In genomic region chr10:64313967-64314366, GRCh38 we compare ENCODE assay signal across 25 cellular contexts.
DNase-seq lines count a peak whose midpoint lies in the region; ATAC-seq, FAIRE-seq and TF ChIP-seq lines count a peak whose summit lies in the region.
"Had no signal": no experiment of that assay in that cellular context is flagged by ENCODE, and none has a peak within 500 bp of the region (broad histone marks: within the 10 kb centered on the region; RNA-seq: fewer than 3 reads in every experiment).

No MANE protein-coding gene starts in this region.

- no peaks in the 10 kb centered on the region for H3K27me3 Mint-ChIP-seq in GM23338 (ENCODE audit: insufficient read depth, low read depth, poor library complexity)
- H3K27me3 Mint-ChIP-seq: CD4-positive, CD25-positive, alpha-beta regulatory T cell; CD8-positive, alpha-beta memory T cell had no signal

- H3F3A ChIP-seq in GM23338 (replicated peaks; ENCODE audit: low read depth): no peaks in the 10 kb centered on the region

- no peak for ATAC-seq in GM23338

- H3K14ac ChIP-seq in H1 (ENCODE audit: insufficient read length): no peak overlapping the region
- H3K14ac ChIP-seq in trophoblast cell (ENCODE audit: low read length): no peak overlapping the region

- H4K8ac ChIP-seq in H1 (ENCODE audit: extremely low read depth, insufficient read depth, low read length) (no peak overlapping the region), trophoblast cell (ENCODE audit: low read depth, low read length) (no peak overlapping the region)

- no peak overlapping the region for H2BK120ac ChIP-seq in H1 (replicated peaks; ENCODE audit: low read depth, low read length)
- H2BK120ac ChIP-seq in trophoblast cell (ENCODE audit: insufficient read depth, low read length, poor library complexity): peak overlapping the region; percentile 30

- H2AK5ac ChIP-seq in H1 (ENCODE audit: low read depth, low read length) (no peak overlapping the region), trophoblast cell (ENCODE audit: low read length) (peak overlapping the region; percentile 57)

- no peaks in the 10 kb centered on the region for H3K4me1 Mint-ChIP-seq in GM23338
- H3K4me1 Mint-ChIP-seq: CD14-positive monocyte; CD4-positive, alpha-beta memory T cell; CD4-positive, CD25-positive, alpha-beta regulatory T cell; CD8-positive, alpha-beta memory T cell had no signal

- H2AFZ ChIP-seq in GM23338 (0 out of 2 replicates have a peak overlapping the region, but pooled peaks have one; percentile 15), H1 (ENCODE audit: low read length) (no peak overlapping the region), trophoblast cell (ENCODE audit: insufficient read depth, low read length, poor library complexity) (no peak overlapping the region)

- no peak overlapping the region for H4K91ac ChIP-seq in H1 (replicated peaks; ENCODE audit: insufficient read length, low read length)
- H4K91ac ChIP-seq in trophoblast cell (ENCODE audit: low read depth, low read length): no peak overlapping the region

- H4K12ac ChIP-seq in trophoblast cell (ENCODE audit: low read depth, low read length): no peak overlapping the region

- no peak overlapping the region for H2BK12ac ChIP-seq in H1 (ENCODE audit: low read depth, low read length)
- peak overlapping the region; percentile 80 for H2BK12ac ChIP-seq in trophoblast cell (ENCODE audit: low read length)

- TF ChIP-seq POLR2A in H1 (IDR thresholded peaks at IDR 0.05; ENCODE audit: control extremely low read depth in 1 of 2, low read depth in 2 of 2, low read length in 2 of 2): no peak

- no peak overlapping the region for H2BK20ac ChIP-seq in H1 (ENCODE audit: low read length)

- WGBS in H1 (ENCODE audit: extremely low coverage in 1 of 2, insufficient coverage in 1 of 2, insufficient read length in 1 of 2, insufficient replicate concordance in 2 of 2, low coverage in 1 of 2, low lambda C conversion rate in 2 of 2, missing lambda C conversion rate in 1 of 2), 2 experiments: 73% methylated on average over 2 of the region's 2 CpGs; no CpG with 5 or more reads in 1 of the 2 experiments
- WGBS in trophoblast cell (ENCODE audit: extremely low coverage, insufficient coverage, insufficient read length): no CpG with 5 or more reads among the region's 2 CpGs

- no peak overlapping the region for H2BK5ac ChIP-seq in H1 (ENCODE audit: low read depth, low read length)
- H2BK5ac ChIP-seq in trophoblast cell (ENCODE audit: low read depth, low read length, poor library complexity): no peak overlapping the region

- H3K36me3 Mint-ChIP-seq in GM23338 (ENCODE audit: low read depth): no peaks in the 10 kb centered on the region
- H3K36me3 Mint-ChIP-seq: CD14-positive monocyte; CD4-positive, alpha-beta memory T cell; CD4-positive, CD25-positive, alpha-beta regulatory T cell; CD8-positive, alpha-beta memory T cell had no signal

- CTCF ChIA-PET in H1 (lab: Charles Lee; ENCODE audit: partially characterized antibody): no interaction called here

- H3K27me3 ChIP-seq in GM23338 (ENCODE audit: insufficient read depth) (no peaks in the 10 kb centered on the region), H1 (replicated peaks in 1 of 4; ENCODE audit: control insufficient read depth in 3 of 4, extremely low read depth in 1 of 4, insufficient read depth in 3 of 4, low read length in 3 of 4) (no peaks in the 10 kb centered on the region), trophoblast cell (ENCODE audit: insufficient read depth, low read length) (no peaks in the 10 kb centered on the region)
- H3K27me3 ChIP-seq: BE2C, BLaER1 had no signal

- H3K9ac ChIP-seq in H1 (replicated peaks in 1 of 4; ENCODE audit: extremely low read depth in 1 of 4, low read depth in 3 of 4, low read length in 3 of 4) (no peak overlapping the region), trophoblast cell (ENCODE audit: low read length) (no peak overlapping the region)
- H3K9ac ChIP-seq: BLaER1 had no signal

- H3K27ac Mint-ChIP-seq in GM23338: no peak overlapping the region
- H3K27ac Mint-ChIP-seq: CD14-positive monocyte; CD4-positive, alpha-beta memory T cell; CD4-positive, CD25-positive, alpha-beta regulatory T cell; CD8-positive, alpha-beta memory T cell had no signal

- H3K9me3 Mint-ChIP-seq in GM23338: no peaks in the 10 kb centered on the region

- no peak overlapping the region for H2BK15ac ChIP-seq in H1 (ENCODE audit: low read length)

- H3K23ac ChIP-seq in H1 (ENCODE audit: insufficient read length) (peak overlapping the region; percentile 9), trophoblast cell (ENCODE audit: low read length) (no peak overlapping the region)

- H3K79me2 ChIP-seq in GM23338 (replicated peaks; ENCODE audit: insufficient read depth) (no peaks in the 10 kb centered on the region), H1 (ENCODE audit: control insufficient read depth in 1 of 2, insufficient read depth in 2 of 2, low read length in 2 of 2) (no peaks in the 10 kb centered on the region), trophoblast cell (ENCODE audit: control insufficient read depth, insufficient read depth, low read length, poor library complexity) (no peaks in the 10 kb centered on the region)

- no peaks in the 10 kb centered on the region for H3K9me2 ChIP-seq in GM23338 (ENCODE audit: insufficient read depth)

- H3K4me3 Mint-ChIP-seq in GM23338: no peak overlapping the region
- H3K4me3 Mint-ChIP-seq: CD14-positive monocyte; CD4-positive, alpha-beta memory T cell; CD4-positive, CD25-positive, alpha-beta regulatory T cell; CD8-positive, alpha-beta memory T cell had no signal

- no peak overlapping the region for H4K5ac ChIP-seq in H1 (ENCODE audit: insufficient read length, low read depth, low read length)

- no peak overlapping the region for H3K4me3 ChIP-seq in GM23338
- H3K4me3 ChIP-seq in H1 (ENCODE audit: extremely low read depth in 1 of 4, insufficient read depth in 2 of 4, low read depth in 3 of 4, low read length in 4 of 4): no peak overlapping the region
- H3K4me3 ChIP-seq in trophoblast cell (ENCODE audit: low read depth, low read length): no peak overlapping the region
- H3K4me3 ChIP-seq: BLaER1 had no signal

- H3K27ac ChIP-seq in GM23338 (ENCODE audit: low read depth) (no peak overlapping the region), H1 (ENCODE audit: low read depth, low read length) (no peak overlapping the region), trophoblast cell (ENCODE audit: low read depth, low read length) (no peak overlapping the region)
- H3K27ac ChIP-seq: BLaER1 had no signal

- H3K79me1 ChIP-seq in H1 (ENCODE audit: low read depth, low read length) (no peaks in the 10 kb centered on the region), trophoblast cell (ENCODE audit: low read length) (peaks cover 13% of the 10 kb centered on the region)

- H3K4ac ChIP-seq in H1 (replicated peaks; ENCODE audit: insufficient read length, low read depth, low read length) (no peak overlapping the region), trophoblast cell (ENCODE audit: low read depth, low read length) (no peak overlapping the region)

- H3K4me1 ChIP-seq in GM23338 (ENCODE audit: insufficient read depth) (no peaks in the 10 kb centered on the region), H1 (replicated peaks in 1 of 4; ENCODE audit: control insufficient read depth in 3 of 4, insufficient read depth in 4 of 4, low read length in 3 of 4) (no peaks in the 10 kb centered on the region), trophoblast cell (ENCODE audit: control insufficient read depth in 1 of 2, insufficient read depth in 2 of 2, low read length in 2 of 2) (peaks cover 4 to 13% of the 10 kb centered on the region in 2 experiments)
- H3K4me1 ChIP-seq: BLaER1 had no signal

- H3K4me2 ChIP-seq in GM23338 (no peak overlapping the region), H1 (ENCODE audit: insufficient read depth in 1 of 2, low read depth in 2 of 2, low read length in 2 of 2) (no peak overlapping the region), trophoblast cell (ENCODE audit: low read length) (no peak overlapping the region)
- H3K4me2 ChIP-seq: BLaER1 had no signal

- TF ChIP-seq RAD21 in H1 (IDR thresholded peaks at IDR 0.05 in 1 of 2, conservative IDR thresholded peaks at IDR 0.05 in 1 of 2; ENCODE audit: low read depth in 2 of 2, low read length in 2 of 2): no peak

- POLR2A ChIA-PET in H1 (lab: Charles Lee; ENCODE audit: partially characterized antibody): no interaction called here

- H3K36me3 ChIP-seq in GM23338 (ENCODE audit: insufficient read depth) (no peaks in the 10 kb centered on the region), H1 (ENCODE audit: control insufficient read depth in 2 of 4, insufficient read depth in 4 of 4, low read length in 3 of 4) (no peaks in the 10 kb centered on the region), trophoblast cell (ENCODE audit: control insufficient read depth in 1 of 2, insufficient read depth in 2 of 2, low read length in 2 of 2) (no peaks in the 10 kb centered on the region)
- H3K36me3 ChIP-seq: BE2C, BLaER1 had no signal

- H3K9me3 ChIP-seq in H1 (ENCODE audit: insufficient read depth in 2 of 2, low read depth in 1 of 2, low read length in 1 of 2) (no peaks in the 10 kb centered on the region), trophoblast cell (ENCODE audit: insufficient read depth, low read depth, low read length) (no peaks in the 10 kb centered on the region)
- H3K9me3 ChIP-seq: BE2C, BLaER1 had no signal

- H3K56ac ChIP-seq in H1 (replicated peaks; ENCODE audit: insufficient read length, low read depth, low read length): no peak overlapping the region

- no peaks in the 10 kb centered on the region for H4K20me1 ChIP-seq in GM23338 (replicated peaks; ENCODE audit: insufficient read depth)
- H4K20me1 ChIP-seq in H1 (replicated peaks in 1 of 2; ENCODE audit: control insufficient read depth in 1 of 2, insufficient read depth in 2 of 2, low read length in 2 of 2): no peaks in the 10 kb centered on the region
- H4K20me1 ChIP-seq: BLaER1 had no signal

- H3K18ac ChIP-seq in H1 (ENCODE audit: extremely low read depth, low read length): no peak overlapping the region
- no peak overlapping the region for H3K18ac ChIP-seq in trophoblast cell (ENCODE audit: low read length)

- no peak for TF ChIP-seq EP300 in H1 (IDR thresholded peaks at IDR 0.05; ENCODE audit: borderline replicate concordance in 1 of 2, low read depth in 2 of 2, low read length in 2 of 2)

- DNase-seq in GM23338 (ENCODE audit: low spot score) (no peak), H1 (ENCODE audit: low read depth in 1 of 2, low spot score in 2 of 2) (no peak), trophoblast cell (no peak), DMS79 (lab: John Stamatoyannopoulos, UW) (no peak), superior temporal gyrus (ENCODE audit: extremely low spot score) (no peak), hippocampal formation (lab: John Stamatoyannopoulos, UW) (no peak)
- DNase-seq: 8988T; ACHN; BE2C; C1 segment of cervical spinal cord; CD4-positive, alpha-beta memory T cell; CD4-positive, CD25-positive, alpha-beta regulatory T cell; CD8-positive, alpha-beta memory T cell; COR-L47; DMS 273 treated with DMSO at 0.1 percent for 48 hours; DMS153; DMS53; DMS79 treated with DMSO at 0.1 percent for 48 hours; GF-D8 had no signal

- H3K23me2 ChIP-seq in H1 (ENCODE audit: low read depth, low read length): no peaks in the 10 kb centered on the region

- no peak for FAIRE-seq in H1 (lab: Jason Lieb, UNC)
- FAIRE-seq: A204.1, G401.6, GM12891, GM19239 had no signal

- TF ChIP-seq CTCF in GM23338 (conservative IDR thresholded peaks at IDR 0.05; ENCODE audit: low read depth in 2 of 2): no peak
- no peak for TF ChIP-seq CTCF in H1 (IDR thresholded peaks at IDR 0.05; ENCODE audit: control extremely low read depth in 1 of 3, insufficient read depth in 1 of 3, low read depth in 1 of 3, low read length in 3 of 3)

TF ChIP-seq in H1, 55 proteins besides CTCF, POLR2A, EP300 and RAD21 (continues in another document):
- no peak for TF ChIP-seq TBP (IDR thresholded peaks at IDR 0.05; ENCODE audit: low read depth, low read length)
